ENCODE assay signal across 2 cellular contexts in the genomic region with DNA sequence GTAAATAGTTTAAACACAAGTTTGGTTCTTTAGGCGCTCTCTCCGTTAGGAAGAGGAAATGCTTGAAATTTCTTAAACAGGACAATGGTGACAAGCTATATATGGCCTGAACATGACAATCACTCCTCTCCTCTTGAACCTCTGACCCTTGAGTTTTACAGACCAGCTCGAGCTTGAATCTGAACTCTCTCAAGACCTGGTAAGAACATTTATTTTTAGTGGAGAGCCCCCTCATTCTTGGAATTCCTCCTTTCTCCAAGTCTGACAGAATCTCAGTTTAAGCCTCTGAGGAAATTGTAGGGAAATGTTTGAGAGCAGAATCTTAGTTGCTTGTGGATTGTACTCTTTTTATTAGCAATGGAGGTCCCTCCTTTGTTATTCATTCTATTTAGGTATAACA.
TF ChIP-seq lines count a peak whose summit lies in the region.

No MANE protein-coding gene starts in this region.

TF ChIP-seq in IMR-90, 13 proteins besides CTCF, POLR2A, EP300 and RAD21:
- TF ChIP-seq, protein P1, sequence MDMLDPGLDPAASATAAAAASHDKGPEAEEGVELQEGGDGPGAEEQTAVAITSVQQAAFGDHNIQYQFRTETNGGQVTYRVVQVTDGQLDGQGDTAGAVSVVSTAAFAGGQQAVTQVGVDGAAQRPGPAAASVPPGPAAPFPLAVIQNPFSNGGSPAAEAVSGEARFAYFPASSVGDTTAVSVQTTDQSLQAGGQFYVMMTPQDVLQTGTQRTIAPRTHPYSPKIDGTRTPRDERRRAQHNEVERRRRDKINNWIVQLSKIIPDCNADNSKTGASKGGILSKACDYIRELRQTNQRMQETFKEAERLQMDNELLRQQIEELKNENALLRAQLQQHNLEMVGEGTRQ (IDR thresholded peaks at IDR 0.05; ENCODE audit: low read depth, low read length), result no peak
- TF ChIP-seq CHD1 (IDR thresholded peaks at IDR 0.05; ENCODE audit: low read depth, low read length), result no peak
- TF ChIP-seq RFX5 (IDR thresholded peaks at IDR 0.05; ENCODE audit: low read depth, low read length), result no peak
- TF ChIP-seq MXI1 (IDR thresholded peaks at IDR 0.05; ENCODE audit: borderline replicate concordance, low read depth, low read length), result no peak
- no peak for TF ChIP-seq MAZ (IDR thresholded peaks at IDR 0.05; ENCODE audit: borderline replicate concordance, low read depth, low read length)
- TF ChIP-seq MAFK (IDR thresholded peaks at IDR 0.05; ENCODE audit: low read depth, low read length), result no peak

TF ChIP-seq in K562, 482 proteins besides CTCF, POLR2A, EP300 and RAD21 (continued from another document):
- TF ChIP-seq, protein P2, sequence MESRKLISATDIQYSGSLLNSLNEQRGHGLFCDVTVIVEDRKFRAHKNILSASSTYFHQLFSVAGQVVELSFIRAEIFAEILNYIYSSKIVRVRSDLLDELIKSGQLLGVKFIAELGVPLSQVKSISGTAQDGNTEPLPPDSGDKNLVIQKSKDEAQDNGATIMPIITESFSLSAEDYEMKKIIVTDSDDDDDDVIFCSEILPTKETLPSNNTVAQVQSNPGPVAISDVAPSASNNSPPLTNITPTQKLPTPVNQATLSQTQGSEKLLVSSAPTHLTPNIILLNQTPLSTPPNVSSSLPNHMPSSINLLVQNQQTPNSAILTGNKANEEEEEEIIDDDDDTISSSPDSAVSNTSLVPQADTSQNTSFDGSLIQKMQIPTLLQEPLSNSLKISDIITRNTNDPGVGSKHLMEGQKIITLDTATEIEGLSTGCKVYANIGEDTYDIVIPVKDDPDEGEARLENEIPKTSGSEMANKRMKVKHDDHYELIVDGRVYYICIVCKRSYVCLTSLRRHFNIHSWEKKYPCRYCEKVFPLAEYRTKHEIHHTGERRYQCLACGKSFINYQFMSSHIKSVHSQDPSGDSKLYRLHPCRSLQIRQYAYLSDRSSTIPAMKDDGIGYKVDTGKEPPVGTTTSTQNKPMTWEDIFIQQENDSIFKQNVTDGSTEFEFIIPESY (CRISPR knock-in tag; IDR thresholded peaks at IDR 0.05), result no peak
- TF ChIP-seq, protein P3, sequence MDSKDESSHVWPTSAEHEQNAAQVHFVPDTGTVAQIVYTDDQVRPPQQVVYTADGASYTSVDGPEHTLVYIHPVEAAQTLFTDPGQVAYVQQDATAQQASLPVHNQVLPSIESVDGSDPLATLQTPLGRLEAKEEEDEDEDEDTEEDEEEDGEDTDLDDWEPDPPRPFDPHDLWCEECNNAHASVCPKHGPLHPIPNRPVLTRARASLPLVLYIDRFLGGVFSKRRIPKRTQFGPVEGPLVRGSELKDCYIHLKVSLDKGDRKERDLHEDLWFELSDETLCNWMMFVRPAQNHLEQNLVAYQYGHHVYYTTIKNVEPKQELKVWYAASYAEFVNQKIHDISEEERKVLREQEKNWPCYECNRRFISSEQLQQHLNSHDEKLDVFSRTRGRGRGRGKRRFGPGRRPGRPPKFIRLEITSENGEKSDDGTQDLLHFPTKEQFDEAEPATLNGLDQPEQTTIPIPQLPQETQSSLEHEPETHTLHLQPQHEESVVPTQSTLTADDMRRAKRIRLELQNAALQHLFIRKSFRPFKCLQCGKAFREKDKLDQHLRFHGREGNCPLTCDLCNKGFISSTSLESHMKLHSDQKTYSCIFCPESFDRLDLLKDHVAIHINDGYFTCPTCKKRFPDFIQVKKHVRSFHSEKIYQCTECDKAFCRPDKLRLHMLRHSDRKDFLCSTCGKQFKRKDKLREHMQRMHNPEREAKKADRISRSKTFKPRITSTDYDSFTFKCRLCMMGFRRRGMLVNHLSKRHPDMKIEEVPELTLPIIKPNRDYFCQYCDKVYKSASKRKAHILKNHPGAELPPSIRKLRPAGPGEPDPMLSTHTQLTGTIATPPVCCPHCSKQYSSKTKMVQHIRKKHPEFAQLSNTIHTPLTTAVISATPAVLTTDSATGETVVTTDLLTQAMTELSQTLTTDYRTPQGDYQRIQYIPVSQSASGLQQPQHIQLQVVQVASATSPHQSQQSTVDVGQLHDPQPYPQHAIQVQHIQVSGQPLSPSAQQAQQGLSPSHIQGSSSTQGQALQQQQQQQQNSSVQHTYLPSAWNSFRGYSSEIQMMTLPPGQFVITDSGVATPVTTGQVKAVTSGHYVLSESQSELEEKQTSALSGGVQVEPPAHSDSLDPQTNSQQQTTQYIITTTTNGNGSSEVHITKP (IDR thresholded peaks at IDR 0.05; ENCODE audit: partially characterized antibody), result no peak
- TF ChIP-seq, protein P4, sequence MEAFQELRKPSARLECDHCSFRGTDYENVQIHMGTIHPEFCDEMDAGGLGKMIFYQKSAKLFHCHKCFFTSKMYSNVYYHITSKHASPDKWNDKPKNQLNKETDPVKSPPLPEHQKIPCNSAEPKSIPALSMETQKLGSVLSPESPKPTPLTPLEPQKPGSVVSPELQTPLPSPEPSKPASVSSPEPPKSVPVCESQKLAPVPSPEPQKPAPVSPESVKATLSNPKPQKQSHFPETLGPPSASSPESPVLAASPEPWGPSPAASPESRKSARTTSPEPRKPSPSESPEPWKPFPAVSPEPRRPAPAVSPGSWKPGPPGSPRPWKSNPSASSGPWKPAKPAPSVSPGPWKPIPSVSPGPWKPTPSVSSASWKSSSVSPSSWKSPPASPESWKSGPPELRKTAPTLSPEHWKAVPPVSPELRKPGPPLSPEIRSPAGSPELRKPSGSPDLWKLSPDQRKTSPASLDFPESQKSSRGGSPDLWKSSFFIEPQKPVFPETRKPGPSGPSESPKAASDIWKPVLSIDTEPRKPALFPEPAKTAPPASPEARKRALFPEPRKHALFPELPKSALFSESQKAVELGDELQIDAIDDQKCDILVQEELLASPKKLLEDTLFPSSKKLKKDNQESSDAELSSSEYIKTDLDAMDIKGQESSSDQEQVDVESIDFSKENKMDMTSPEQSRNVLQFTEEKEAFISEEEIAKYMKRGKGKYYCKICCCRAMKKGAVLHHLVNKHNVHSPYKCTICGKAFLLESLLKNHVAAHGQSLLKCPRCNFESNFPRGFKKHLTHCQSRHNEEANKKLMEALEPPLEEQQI (IDR thresholded peaks at IDR 0.05), result no peak
- no peak for TF ChIP-seq NFIX (CRISPR knock-in tag; IDR thresholded peaks at IDR 0.05; ENCODE audit: low read depth)
- no peak for TF ChIP-seq RBM15 (IDR thresholded peaks at IDR 0.05; ENCODE audit: insufficient read depth, low read length)
- TF ChIP-seq, protein P5, sequence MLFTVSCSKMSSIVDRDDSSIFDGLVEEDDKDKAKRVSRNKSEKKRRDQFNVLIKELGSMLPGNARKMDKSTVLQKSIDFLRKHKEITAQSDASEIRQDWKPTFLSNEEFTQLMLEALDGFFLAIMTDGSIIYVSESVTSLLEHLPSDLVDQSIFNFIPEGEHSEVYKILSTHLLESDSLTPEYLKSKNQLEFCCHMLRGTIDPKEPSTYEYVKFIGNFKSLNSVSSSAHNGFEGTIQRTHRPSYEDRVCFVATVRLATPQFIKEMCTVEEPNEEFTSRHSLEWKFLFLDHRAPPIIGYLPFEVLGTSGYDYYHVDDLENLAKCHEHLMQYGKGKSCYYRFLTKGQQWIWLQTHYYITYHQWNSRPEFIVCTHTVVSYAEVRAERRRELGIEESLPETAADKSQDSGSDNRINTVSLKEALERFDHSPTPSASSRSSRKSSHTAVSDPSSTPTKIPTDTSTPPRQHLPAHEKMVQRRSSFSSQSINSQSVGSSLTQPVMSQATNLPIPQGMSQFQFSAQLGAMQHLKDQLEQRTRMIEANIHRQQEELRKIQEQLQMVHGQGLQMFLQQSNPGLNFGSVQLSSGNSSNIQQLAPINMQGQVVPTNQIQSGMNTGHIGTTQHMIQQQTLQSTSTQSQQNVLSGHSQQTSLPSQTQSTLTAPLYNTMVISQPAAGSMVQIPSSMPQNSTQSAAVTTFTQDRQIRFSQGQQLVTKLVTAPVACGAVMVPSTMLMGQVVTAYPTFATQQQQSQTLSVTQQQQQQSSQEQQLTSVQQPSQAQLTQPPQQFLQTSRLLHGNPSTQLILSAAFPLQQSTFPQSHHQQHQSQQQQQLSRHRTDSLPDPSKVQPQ (CRISPR knock-in tag; IDR thresholded peaks at IDR 0.05; ENCODE audit: borderline replicate concordance), result no peak
- TF ChIP-seq, protein P6, sequence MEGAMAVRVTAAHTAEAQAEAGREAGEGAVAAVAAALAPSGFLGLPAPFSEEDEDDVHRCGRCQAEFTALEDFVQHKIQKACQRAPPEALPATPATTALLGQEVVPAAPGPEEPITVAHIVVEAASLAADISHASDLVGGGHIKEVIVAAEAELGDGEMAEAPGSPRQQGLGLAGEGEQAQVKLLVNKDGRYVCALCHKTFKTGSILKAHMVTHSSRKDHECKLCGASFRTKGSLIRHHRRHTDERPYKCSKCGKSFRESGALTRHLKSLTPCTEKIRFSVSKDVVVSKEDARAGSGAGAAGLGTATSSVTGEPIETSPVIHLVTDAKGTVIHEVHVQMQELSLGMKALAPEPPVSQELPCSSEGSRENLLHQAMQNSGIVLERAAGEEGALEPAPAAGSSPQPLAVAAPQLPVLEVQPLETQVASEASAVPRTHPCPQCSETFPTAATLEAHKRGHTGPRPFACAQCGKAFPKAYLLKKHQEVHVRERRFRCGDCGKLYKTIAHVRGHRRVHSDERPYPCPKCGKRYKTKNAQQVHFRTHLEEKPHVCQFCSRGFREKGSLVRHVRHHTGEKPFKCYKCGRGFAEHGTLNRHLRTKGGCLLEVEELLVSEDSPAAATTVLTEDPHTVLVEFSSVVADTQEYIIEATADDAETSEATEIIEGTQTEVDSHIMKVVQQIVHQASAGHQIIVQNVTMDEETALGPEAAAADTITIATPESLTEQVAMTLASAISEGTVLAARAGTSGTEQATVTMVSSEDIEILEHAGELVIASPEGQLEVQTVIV (CRISPR knock-in tag; IDR thresholded peaks at IDR 0.05; ENCODE audit: borderline replicate concordance), result no peak
- no peak for TF ChIP-seq NR4A1 (CRISPR knock-in tag; IDR thresholded peaks at IDR 0.05)
- TF ChIP-seq NR4A1 (tag; IDR thresholded peaks at IDR 0.05), result no peak
- no peak for TF ChIP-seq ZNF41 (CRISPR knock-in tag; conservative IDR thresholded peaks at IDR 0.05)
- TF ChIP-seq ARNT (IDR thresholded peaks at IDR 0.05), result no peak
- no peak for TF ChIP-seq NFATC3 (IDR thresholded peaks at IDR 0.05)
- TF ChIP-seq ZNF696 (CRISPR knock-in tag; conservative IDR thresholded peaks at IDR 0.05), result no peak
- TF ChIP-seq, protein P7, sequence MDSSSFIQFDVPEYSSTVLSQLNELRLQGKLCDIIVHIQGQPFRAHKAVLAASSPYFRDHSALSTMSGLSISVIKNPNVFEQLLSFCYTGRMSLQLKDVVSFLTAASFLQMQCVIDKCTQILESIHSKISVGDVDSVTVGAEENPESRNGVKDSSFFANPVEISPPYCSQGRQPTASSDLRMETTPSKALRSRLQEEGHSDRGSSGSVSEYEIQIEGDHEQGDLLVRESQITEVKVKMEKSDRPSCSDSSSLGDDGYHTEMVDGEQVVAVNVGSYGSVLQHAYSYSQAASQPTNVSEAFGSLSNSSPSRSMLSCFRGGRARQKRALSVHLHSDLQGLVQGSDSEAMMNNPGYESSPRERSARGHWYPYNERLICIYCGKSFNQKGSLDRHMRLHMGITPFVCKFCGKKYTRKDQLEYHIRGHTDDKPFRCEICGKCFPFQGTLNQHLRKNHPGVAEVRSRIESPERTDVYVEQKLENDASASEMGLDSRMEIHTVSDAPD (CRISPR knock-in tag; IDR thresholded peaks at IDR 0.05), result no peak
- TF ChIP-seq BDP1 (IDR thresholded peaks at IDR 0.05; ENCODE audit: insufficient read depth, insufficient read length), result no peak
